Comparison of ENCODE assay signal across 14 cellular contexts in genomic region chr14:30996892-30997659, GRCh38.
"Had no signal": no experiment of that assay in that cellular context is flagged by ENCODE, and none has a peak within 500 bp of the region (broad histone marks: within the 10 kb centered on the region; RNA-seq: fewer than 3 reads in every experiment).

No MANE protein-coding gene starts in this region.

- DNase-seq: activated CD4-positive, alpha-beta memory T cell treated with anti-CD3 and anti-CD28 coated beads for 36 hours; activated CD4-positive, CD25-positive, alpha-beta regulatory T cell treated with anti-CD3 and anti-CD28 coated beads, Interleukin-2, amount 50 U/mL, for 72 hours; activated naive CD8-positive, alpha-beta T cell treated with anti-CD3 and anti-CD28 coated beads, Interleukin-2, amount 50 U/mL, for 24 hours; activated T-cell treated with anti-CD3 and anti-CD28 coated beads, Interleukin-2, amount 50 U/mL, for 4 hours; dorsolateral prefrontal cortex; foreskin keratinocyte; heart right ventricle; kidney glomerular epithelial cell had no signal

- H3K4me3 ChIP-seq: ascending aorta, dorsolateral prefrontal cortex, heart right ventricle, tibial nerve had no signal

- H3K27ac Mint-ChIP-seq: activated CD4-positive, alpha-beta memory T cell treated with anti-CD3 and anti-CD28 coated beads for 36 hours; activated naive CD8-positive, alpha-beta T cell treated with anti-CD3 and anti-CD28 coated beads, Interleukin-2, amount 50 U/mL, for 24 hours; T-helper 2 cell treated with Interferon-gamma antibody and Interleukin-4, amounts not matched to agents 5 μg/mL and 100 μg/mL, for 36 hours had no signal

- H3K27me3 Mint-ChIP-seq: activated CD4-positive, alpha-beta memory T cell treated with anti-CD3 and anti-CD28 coated beads for 36 hours; activated naive CD8-positive, alpha-beta T cell treated with anti-CD3 and anti-CD28 coated beads, Interleukin-2, amount 50 U/mL, for 24 hours had no signal

- FAIRE-seq: bronchial epithelial cell had no signal

- ATAC-seq: activated naive CD8-positive, alpha-beta T cell treated with anti-CD3 and anti-CD28 coated beads, Interleukin-2, amount 50 U/mL, for 24 hours; activated T-cell treated with anti-CD3 and anti-CD28 coated beads, Interleukin-2, amount 50 U/mL, for 4 hours; foreskin keratinocyte; heart right ventricle had no signal

- H3K27ac ChIP-seq: ascending aorta, dorsolateral prefrontal cortex, foreskin keratinocyte, parathyroid adenoma, tibial nerve had no signal

- H2AFZ ChIP-seq: parathyroid adenoma had no signal

- H3K4me3 Mint-ChIP-seq: activated CD4-positive, alpha-beta memory T cell treated with anti-CD3 and anti-CD28 coated beads for 36 hours; activated naive CD8-positive, alpha-beta T cell treated with anti-CD3 and anti-CD28 coated beads, Interleukin-2, amount 50 U/mL, for 24 hours; activated T-cell treated with anti-CD3 and anti-CD28 coated beads, Interleukin-2, amount 50 U/mL, for 4 hours; neural crest cell; T-helper 2 cell treated with Interferon-gamma antibody and Interleukin-4, amounts not matched to agents 5 μg/mL and 100 μg/mL, for 36 hours had no signal

- H3K27me3 ChIP-seq: ascending aorta, dorsolateral prefrontal cortex, foreskin keratinocyte, heart right ventricle, tibial nerve had no signal

- H3K9ac ChIP-seq: parathyroid adenoma had no signal
